In genomic region chr4:80732010-80732409, GRCh38 we compare ENCODE assay signal across 14 cellular contexts.
DNase-seq lines count a peak whose midpoint lies in the region; TF ChIP-seq lines count a peak whose summit lies in the region.
"Had no signal": no experiment of that assay in that cellular context is flagged by ENCODE, and none has a peak within 500 bp of the region (broad histone marks: within the 10 kb centered on the region; RNA-seq: fewer than 3 reads in every experiment).

No MANE protein-coding gene starts in this region.

- H4K20me1 ChIP-seq in OCI-LY1 (ENCODE audit: insufficient read depth, low read length): no peaks in the 10 kb centered on the region
- H4K20me1 ChIP-seq in fibroblast of lung (ENCODE audit: control insufficient read depth, extremely low read depth, insufficient read depth, low read length): no peaks in the 10 kb centered on the region

- no peaks in the 10 kb centered on the region for H3K9me2 ChIP-seq in OCI-LY1 (ENCODE audit: low read depth, low read length)

- no peaks in the 10 kb centered on the region for H3K27me3 ChIP-seq in OCI-LY1 (ENCODE audit: insufficient read depth, low read length)
- no peaks in the 10 kb centered on the region for H3K27me3 ChIP-seq in fibroblast of lung (ENCODE audit: control insufficient read depth, insufficient read depth, low read length)
- H3K27me3 ChIP-seq: right lobe of liver, upper lobe of right lung had no signal

- no peak overlapping the region for H3K4me2 ChIP-seq in OCI-LY1 (ENCODE audit: low read length)
- H3K4me2 ChIP-seq in fibroblast of lung (ENCODE audit: extremely low read depth, insufficient read depth, low read length): no peak overlapping the region

- H3K27ac ChIP-seq in OCI-LY1 (ENCODE audit: low read depth, low read length, poor library complexity, severe bottlenecking) (peak overlapping the region; percentile 92), fibroblast of lung (ENCODE audit: insufficient read depth, low read length) (no peak overlapping the region)
- H3K27ac ChIP-seq: right lobe of liver, upper lobe of right lung had no signal

- H3K36me3 ChIP-seq in OCI-LY1 (ENCODE audit: insufficient read depth, low read length) (no peaks in the 10 kb centered on the region), fibroblast of lung (ENCODE audit: control insufficient read depth, insufficient read depth, low read length) (no peaks in the 10 kb centered on the region)
- H3K36me3 ChIP-seq: right lobe of liver, upper lobe of right lung had no signal

- 0 out of 2 replicates have a peak, but pooled peaks cover 7% of the 10 kb centered on the region for H3K9me3 ChIP-seq in OCI-LY1 (ENCODE audit: low read length)
- no peaks in the 10 kb centered on the region for H3K9me3 ChIP-seq in fibroblast of lung (ENCODE audit: control insufficient read depth, insufficient read depth, low read depth, low read length)
- H3K9me3 ChIP-seq: right lobe of liver, upper lobe of right lung had no signal

- TF ChIP-seq CTCF in OCI-LY1 (IDR thresholded peaks at IDR 0.05; ENCODE audit: low read length) (no peak), fibroblast of lung (conservative IDR thresholded peaks at IDR 0.05 in 1 of 2, IDR thresholded peaks at IDR 0.05 in 1 of 2; ENCODE audit: low read depth in 1 of 2, low read length in 2 of 2) (no peak)

- no peak overlapping the region for H3K4me3 ChIP-seq in OCI-LY1 (ENCODE audit: low read depth, low read length, poor library complexity, severe bottlenecking)
- H3K4me3 ChIP-seq in fibroblast of lung (replicated peaks in 1 of 4; ENCODE audit: control extremely low read depth in 1 of 4, insufficient read depth in 1 of 4, low read depth in 3 of 4, low read length in 4 of 4): no peak overlapping the region
- H3K4me3 ChIP-seq: right lobe of liver, upper lobe of right lung had no signal

- H3K4me1 ChIP-seq in OCI-LY1 (ENCODE audit: insufficient read depth, low read length, severe bottlenecking) (peaks cover 44% of the 10 kb centered on the region), fibroblast of lung (ENCODE audit: control insufficient read depth, extremely low read depth, insufficient read depth, low read length) (no peaks in the 10 kb centered on the region)
- H3K4me1 ChIP-seq: right lobe of liver, upper lobe of right lung had no signal

- H2AFZ ChIP-seq in OCI-LY1 (ENCODE audit: low read length) (no peak overlapping the region), fibroblast of lung (ENCODE audit: low read length) (no peak overlapping the region)

- DNase-seq in H4 (ENCODE audit: low spot score) (peak; percentile 17), fibroblast of lung (ENCODE audit: low read depth in 2 of 2) (peak; percentile 2 to 67), non-pigmented ciliary epithelial cell (ENCODE audit: low read depth) (peak; percentile 18), DMS53 (lab: John Stamatoyannopoulos, UW) (no peak), NCI-H82 (lab: John Stamatoyannopoulos, UW) (no peak), mesenteric fat pad (ENCODE audit: low spot score) (no peak)
- DNase-seq: activated CD4-positive, alpha-beta T cell treated with anti-CD3 and anti-CD28 coated beads, Interleukin-2, amount 50 U/mL, for 1 hour; activated gamma-delta T cell treated with Interleukin-2 at 50 U/mL for 16 hours; NCI-H1436; NK-92 treated with Interleukin-12 subunit alpha and Interleukin-12 subunit beta, amount 100 ng/mL, for 24 hours; right lobe of liver; T-cell; upper lobe of right lung had no signal

- no peaks in the 10 kb centered on the region for H3K79me2 ChIP-seq in OCI-LY1 (ENCODE audit: insufficient read depth, low read length)
- H3K79me2 ChIP-seq in fibroblast of lung (ENCODE audit: control insufficient read depth, insufficient read depth, low read length): no peaks in the 10 kb centered on the region

- H3K9ac ChIP-seq in OCI-LY1 (ENCODE audit: low read length): no peak overlapping the region
- no peak overlapping the region for H3K9ac ChIP-seq in fibroblast of lung (ENCODE audit: insufficient read depth, low read length)

- H3F3A ChIP-seq in OCI-LY1 (ENCODE audit: insufficient read depth, low read length): no peaks in the 10 kb centered on the region; the same call in 1 of the 2 replicates

Comparison
In these comparisons a context has a peak if more than half of its experiments do, and no peak if none do; other contexts are left out.
1. DNase-seq: peak in H4 (single experiment), fibroblast of lung (2 of 2) and non-pigmented ciliary epithelial cell (single experiment); none in DMS53 (single experiment), NCI-H82 (single experiment) and mesenteric fat pad (single experiment).